Comparison of ENCODE assay signal across 12 cellular contexts in genomic region chr7:128437426-128438332, GRCh38. TPM values are rescaled to one million over a fixed set of nuclear protein-coding genes. Genes with fewer than 3 reads are reported as not detected.
A peak's percentile ranks its signal among the peaks of the same experiment; 100 is the strongest.
DNase-seq lines count a peak whose midpoint lies in the region; ATAC-seq and TF ChIP-seq lines count a peak whose summit lies in the region.
"Had no signal": no experiment of that assay in that cellular context is flagged by ENCODE, and none has a peak within 500 bp of the region (broad histone marks: within the 10 kb centered on the region; RNA-seq: fewer than 3 reads in every experiment).

No MANE protein-coding gene starts in this region.

- no peak for TF ChIP-seq POLR2A in heart left ventricle (IDR thresholded peaks at IDR 0.05)
- no peak for TF ChIP-seq POLR2A in testis (IDR thresholded peaks at IDR 0.05)
- TF ChIP-seq POLR2A in stomach (IDR thresholded peaks at IDR 0.05): no peak

- H3K27me3 ChIP-seq in heart left ventricle (no peaks in the 10 kb centered on the region), testis (no peaks in the 10 kb centered on the region), stomach (no peaks in the 10 kb centered on the region)

- no peak for DNase-seq in Right ventricle myocardium superior
- DNase-seq in heart left ventricle: no peak
- DNase-seq in OCI-M2 (lab: John Stamatoyannopoulos, UW; ENCODE audit: unreplicated experiment): peak; percentile 72
- DNase-seq in testis: peak; percentile 75
- DNase-seq in substantia nigra (lab: John Stamatoyannopoulos, UW): no peak
- DNase-seq in stomach: no peak
- DNase-seq in COLO829 (ENCODE audit: low spot score): no peak
- DNase-seq: 8988T; activated CD4-positive, alpha-beta T cell treated with anti-CD3 and anti-CD28 coated beads, Interleukin-2, amount 50 U/mL, for 1 hour; RPMI8226; stimulated activated CD8-positive, alpha-beta memory T cell treated with anti-CD3 and anti-CD28 coated beads, Interleukin-4, amount 100 ng/mL, for 48 hours had no signal

- peak overlapping the region in 1 of 12 donors; percentile 84 for H3K27ac ChIP-seq in heart left ventricle
- H3K27ac ChIP-seq in testis: peak overlapping the region; percentile 53 to 72
- no peak overlapping the region for H3K27ac ChIP-seq in substantia nigra (ENCODE audit: low read depth, low read length, poor library complexity, severe bottlenecking)
- no peak overlapping the region for H3K27ac ChIP-seq in stomach

- peaks cover 0 to 10% (median 0%) of the 10 kb centered on the region in 12 donors for H3K4me1 ChIP-seq in heart left ventricle
- peaks cover 20% of the 10 kb centered on the region for H3K4me1 ChIP-seq in testis
- peaks cover 0 to 23% (median 3%) of the 10 kb centered on the region in 4 donors for H3K4me1 ChIP-seq in stomach

- ATAC-seq in Right ventricle myocardium superior (ENCODE audit: poor library complexity) (peak; percentile 20), heart left ventricle (no peak), HG03066 (IDR thresholded peaks at IDR 0.05; ENCODE audit: low read depth, unreplicated experiment) (peak; percentile 58)

- TF ChIP-seq EP300 in stomach (IDR thresholded peaks at IDR 0.05): no peak

- H3K36me3 ChIP-seq in heart left ventricle (no peaks in the 10 kb centered on the region), testis (ENCODE audit: low read depth, missing control alignments) (no peaks in the 10 kb centered on the region), stomach (no peaks in the 10 kb centered on the region)

- H3K4me3 ChIP-seq in heart left ventricle (no peak overlapping the region), testis (no peak overlapping the region), stomach (no peak overlapping the region)

- TF ChIP-seq CTCF in heart left ventricle (IDR thresholded peaks at IDR 0.05) (no peak), testis (IDR thresholded peaks at IDR 0.05) (no peak), stomach (IDR thresholded peaks at IDR 0.05) (no peak)

- H3K9me3 ChIP-seq in heart left ventricle (no peaks in the 10 kb centered on the region), testis (no peaks in the 10 kb centered on the region), stomach (no peaks in the 10 kb centered on the region)

- 75 to 91% (median 87%) methylated on average over 8 of the region's 8 CpGs for WGBS in heart left ventricle, 4 donors
- WGBS in testis, 2 donors: 61 to 62% methylated on average over 8 of the region's 8 CpGs
- WGBS in stomach, 5 donors: 72 to 87% (median 84%) methylated on average over 8 of the region's 8 CpGs

- intact Hi-C loops in Right ventricle myocardium superior (cut with DNase I) (no loop called here), heart left ventricle (cut with DNase I) (no loop called here), testis (cut with DNase I; ENCODE audit: low total_unique reads) (no loop called here), stomach (cut with DNase I; ENCODE audit: low total_unique reads) (no loop called here)

RNA-seq across cellular contexts. Expression of gene HILPDA, which starts 18.0 kb away (rescaled TPM):
- total RNA-seq in Right ventricle myocardium superior: 7.3 TPM
- 10 to 100 TPM in 3 of 9 donors, 1 to 10 TPM in 6; 6.1 to 17.7 (median 7.7) TPM for total RNA-seq in heart left ventricle
- polyA plus RNA-seq in heart left ventricle: 1 to 10 TPM; 7.5 to 8.5 TPM
- 10 to 100 TPM; 34.3 to 44.8 TPM for total RNA-seq in testis
- 31.4 TPM for polyA plus RNA-seq in testis (ENCODE audit: insufficient read depth, low read depth, low replicate concordance)
- 10 to 100 TPM in 1 of 5 donors, 1 to 10 TPM in 2, under 1 TPM in 1, not detected in 1; 0.45 to 38.2 (median 2.3) TPM for total RNA-seq in stomach
- polyA plus RNA-seq in stomach: 10 to 100 TPM in 2 of 3 donors, 1 to 10 TPM in 1; 8.1 to 25.8 (median 14.2) TPM

RNA-seq across cellular contexts. Expression of gene IMPDH1, which starts 27.9 kb away (rescaled TPM):
- total RNA-seq in Right ventricle myocardium superior: 20.0 TPM
- 10 to 100 TPM; 12.3 to 65.3 (median 25.7) TPM for total RNA-seq in heart left ventricle
- 10 to 100 TPM; 16.6 to 23.6 TPM for polyA plus RNA-seq in heart left ventricle
- 10 to 100 TPM; 48.3 to 64.5 TPM for total RNA-seq in testis
- 32.3 TPM for polyA plus RNA-seq in testis (ENCODE audit: insufficient read depth, low read depth, low replicate concordance)
- 100 to 1,000 TPM in 2 of 5 donors, 10 to 100 TPM in 3; 45.5 to 188 (median 94.4) TPM for total RNA-seq in stomach
- 10 to 100 TPM; 32.7 to 72.3 (median 59.7) TPM for polyA plus RNA-seq in stomach

RNA-seq across cellular contexts. Expression of gene METTL2B, which starts 38.9 kb away (rescaled TPM):
- total RNA-seq in Right ventricle myocardium superior (16.6 TPM), heart left ventricle (10 to 100 TPM; 15.0 to 24.6 (median 21.4) TPM), testis (10 to 100 TPM; 26.7 to 27.1 TPM), stomach (10 to 100 TPM; 10.3 to 21.5 (median 12.5) TPM)
- polyA plus RNA-seq in heart left ventricle (10 to 100 TPM in 1 of 2 donors, 1 to 10 TPM in 1; 9.1 to 20.0 TPM), testis (ENCODE audit: insufficient read depth, low read depth, low replicate concordance) (20.0 TPM), stomach (10 to 100 TPM in 2 of 3 donors, 1 to 10 TPM in 1; 7.8 to 12.8 (median 11.7) TPM)

Comparison
In these comparisons a context has a peak if more than half of its experiments do, and no peak if none do; other contexts are left out.
1. ATAC-seq: peak in Right ventricle myocardium superior (single experiment) and HG03066 (single experiment); none in heart left ventricle (0 of 4).
2. DNase-seq: peak in OCI-M2 (single experiment) and testis (single experiment); none in Right ventricle myocardium superior (single experiment), heart left ventricle (0 of 5), substantia nigra (0 of 49), stomach (single experiment) and COLO829 (single experiment).
3. H3K27ac ChIP-seq: peak in testis (2 of 2); none in substantia nigra (single experiment) and stomach (0 of 5).